ENCODE assay signal across 5 cellular contexts in genomic region chr3:21540265-21540664, GRCh38.
"Had no signal": no experiment of that assay in that cellular context is flagged by ENCODE, and none has a peak within 500 bp of the region (broad histone marks: within the 10 kb centered on the region; RNA-seq: fewer than 3 reads in every experiment).

No MANE protein-coding gene starts in this region.

- H3K4me2 ChIP-seq: GM23338 had no signal

- DNase-seq: H9, HCEC 1CT, IMR-90, KBM-7 had no signal

- H2AFZ ChIP-seq: GM23338 had no signal

- H3K4me3 ChIP-seq: GM23338 had no signal
